Comparison of ENCODE assay signal across 8 cellular contexts in the genomic region with DNA sequence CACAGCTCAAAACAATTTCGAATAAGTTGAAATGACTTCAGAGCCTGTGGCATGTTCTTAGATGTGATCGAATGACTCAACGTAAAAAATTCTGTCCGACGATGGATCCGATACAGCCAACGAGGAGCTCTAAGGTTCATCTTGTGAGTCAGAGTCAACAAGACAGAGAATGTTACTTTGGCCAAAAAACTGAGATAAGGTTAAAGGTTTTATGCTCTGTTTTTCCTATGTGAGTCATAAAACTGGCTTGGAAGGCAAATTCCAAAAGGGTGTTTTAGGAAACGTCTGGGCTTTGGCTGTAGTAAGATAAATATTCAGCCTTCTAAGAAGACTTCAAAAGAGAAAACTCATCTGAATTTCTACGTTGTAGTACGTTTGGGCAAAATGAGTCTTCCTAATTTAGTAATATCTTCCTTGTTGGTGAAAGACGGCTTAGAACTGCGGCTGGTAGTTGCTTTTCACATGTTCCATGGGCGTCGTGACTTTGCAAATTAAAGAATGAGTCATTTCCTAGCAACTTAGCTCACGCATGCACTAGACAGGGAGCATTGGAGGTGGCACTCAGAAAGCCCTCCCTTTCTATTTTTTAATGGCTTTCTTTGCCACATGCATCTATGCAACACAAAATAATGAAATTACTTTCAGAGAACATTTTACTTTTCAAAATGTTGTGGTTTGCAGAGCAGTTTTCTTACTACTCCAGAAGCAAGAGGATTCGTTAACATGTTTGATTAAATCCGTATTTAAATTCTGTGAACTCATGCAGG. TPM values are rescaled to one million over a fixed set of nuclear protein-coding genes. Genes with fewer than 3 reads are reported as not detected.
A peak's percentile ranks its signal among the peaks of the same experiment; 100 is the strongest.
DNase-seq lines count a peak whose midpoint lies in the region; ATAC-seq and TF ChIP-seq lines count a peak whose summit lies in the region.

No MANE protein-coding gene starts in this region.

- 26 to 39% methylated on average over 17 of the region's 17 CpGs for WGBS in lung, 2 donors

- TF ChIP-seq CTCF in cardiac fibroblast (IDR thresholded peaks at IDR 0.05; ENCODE audit: low read depth, low read length) (no peak), lung (IDR thresholded peaks at IDR 0.05; ENCODE audit: control extremely low read depth, extremely low read depth) (no peak)

- no peaks in the 10 kb centered on the region for H3K9me3 ChIP-seq in lung (ENCODE audit: control insufficient read depth in 2 of 2, insufficient read depth in 1 of 2, low read length in 1 of 2)

- H3K4me3 ChIP-seq in cardiac fibroblast (replicated peaks in 1 of 2; ENCODE audit: low read depth in 2 of 2, low read length in 2 of 2) (no peak overlapping the region), lung (no peak overlapping the region)

- H3K27ac Mint-ChIP-seq in T-helper 1 cell treated with Interleukin-12 subunit alpha and Interleukin-12 subunit beta and Interleukin-4 antibody, amounts not matched to agents 30 μg/mL and 1 μg/mL, for 36 hours, result peak overlapping the region; percentile 89

- peaks cover 45% of the 10 kb centered on the region for H3K36me3 Mint-ChIP-seq in T-helper 1 cell treated with Interleukin-12 subunit alpha and Interleukin-12 subunit beta and Interleukin-4 antibody, amounts not matched to agents 30 μg/mL and 1 μg/mL, for 36 hours (ENCODE audit: low read depth)

- H3K9me3 Mint-ChIP-seq in T-helper 1 cell treated with Interleukin-12 subunit alpha and Interleukin-12 subunit beta and Interleukin-4 antibody, amounts not matched to agents 30 μg/mL and 1 μg/mL, for 36 hours, result no peaks in the 10 kb centered on the region

- ATAC-seq in HG03139 (IDR thresholded peaks at IDR 0.05; ENCODE audit: unreplicated experiment) (peak; percentile 65), lung (ENCODE audit: insufficient read depth, low FRiP score) (peak; percentile 55)

- peaks cover 17 to 28% of the 10 kb centered on the region in 2 donors for H3K4me1 ChIP-seq in lung (ENCODE audit: control insufficient read depth in 2 of 2, insufficient read depth in 2 of 2, low read length in 2 of 2)

- H3K27ac ChIP-seq in lung (ENCODE audit: low read depth in 1 of 2, low read length in 1 of 2), result peak overlapping the region; percentile 39 to 70

- peak; percentile 97 for DNase-seq in GM04504 (ENCODE audit: low read depth)
- peak; percentile 98 to 100 for DNase-seq in cardiac fibroblast (ENCODE audit: low read depth in 2 of 2)
- peak; percentile 51 for DNase-seq in lung (ENCODE audit: low spot score)
- peak; percentile 16 to 20 for DNase-seq in stimulated activated CD8-positive, alpha-beta memory T cell treated with anti-CD3 and anti-CD28 coated beads, Interleukin-2, amount 100 ng/mL, for 48 hours (ENCODE audit: low read depth in 2 of 2)
- DNase-seq in SK-N-DZ (ENCODE audit: low spot score), result no peak
- DNase-seq in NCI-H1930 (lab: John Stamatoyannopoulos, UW), result no peak

- H3K36me3 ChIP-seq in lung (ENCODE audit: control insufficient read depth in 2 of 2, insufficient read depth in 2 of 2, low read length in 2 of 2), result peaks cover 0 to 3% of the 10 kb centered on the region in 2 donors

- H3K27me3 ChIP-seq in lung (ENCODE audit: control insufficient read depth, insufficient read depth), result no peaks in the 10 kb centered on the region

- peaks cover 49% of the 10 kb centered on the region for H3K4me1 Mint-ChIP-seq in T-helper 1 cell treated with Interleukin-12 subunit alpha and Interleukin-12 subunit beta and Interleukin-4 antibody, amounts not matched to agents 30 μg/mL and 1 μg/mL, for 36 hours (ENCODE audit: low read depth)

- H3K4me3 Mint-ChIP-seq in T-helper 1 cell treated with Interleukin-12 subunit alpha and Interleukin-12 subunit beta and Interleukin-4 antibody, amounts not matched to agents 30 μg/mL and 1 μg/mL, for 36 hours, result peak overlapping the region; percentile 56

- no peaks in the 10 kb centered on the region for H3K27me3 Mint-ChIP-seq in T-helper 1 cell treated with Interleukin-12 subunit alpha and Interleukin-12 subunit beta and Interleukin-4 antibody, amounts not matched to agents 30 μg/mL and 1 μg/mL, for 36 hours (ENCODE audit: low read depth)

RNA-seq across cellular contexts. Expression of a gene that starts 28.2 kb away (rescaled TPM):
- 10 to 100 TPM; 18.1 to 49.8 TPM for total RNA-seq in lung
- polyA plus RNA-seq in lung, result 10 to 100 TPM; 15.1 to 45.6 TPM
- 93.0 and 106 TPM in 2 replicates for polyA plus RNA-seq in SK-N-DZ (2014; cell fraction: cytosol; rRNA removed)
- 133 and 134 TPM in 2 replicates for polyA plus RNA-seq in SK-N-DZ (2014; cell fraction: nucleus; rRNA removed)

Comparison
In these comparisons a context has a peak if more than half of its experiments do, and no peak if none do; other contexts are left out.
1. DNase-seq: peak in GM04504 (single experiment), cardiac fibroblast (2 of 2), lung (single experiment) and stimulated activated CD8-positive, alpha-beta memory T cell treated with anti-CD3 and anti-CD28 coated beads, Interleukin-2, amount 100 ng/mL, for 48 hours (2 of 2); none in SK-N-DZ (single experiment) and NCI-H1930 (0 of 2).